ENCODE assay signal across 8 cellular contexts in the genomic region with DNA sequence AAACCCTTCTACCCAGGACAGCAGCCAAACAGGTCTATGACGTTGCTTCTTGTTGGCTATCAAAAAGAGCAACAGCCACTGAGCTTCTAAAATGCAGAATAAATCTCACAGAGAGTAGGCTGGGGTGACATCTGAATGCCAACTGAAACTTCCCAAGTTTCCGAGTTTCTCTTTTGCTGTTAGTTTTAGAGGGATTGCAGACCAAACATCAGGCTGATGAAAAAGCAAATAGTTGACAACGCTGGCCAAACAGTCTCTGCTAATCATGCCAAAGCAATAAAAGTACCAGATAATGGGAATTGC. TPM values are rescaled to one million over a fixed set of nuclear protein-coding genes. Genes with fewer than 3 reads are reported as not detected.
DNase-seq lines count a peak whose midpoint lies in the region; ATAC-seq, FAIRE-seq and TF ChIP-seq lines count a peak whose summit lies in the region.

No MANE protein-coding gene starts in this region.

- peak overlapping the region; percentile 96 for H3K4me3 Mint-ChIP-seq in T-helper 1 cell treated with Interleukin-12 subunit alpha and Interleukin-12 subunit beta and Interleukin-4 antibody, amounts not matched to agents 30 μg/mL and 1 μg/mL, for 36 hours
- H3K4me3 Mint-ChIP-seq in activated naive CD8-positive, alpha-beta T cell treated with anti-CD3 and anti-CD28 coated beads, Interleukin-2, amount 10 ng/mL, durations not matched to agents 7 days and 5 days, result peak overlapping the region; percentile 93

- H3K27ac ChIP-seq in kidney (ENCODE audit: low read depth in 2 of 2, low read length in 2 of 2), result peak overlapping the region; percentile 79 to 92
- peak overlapping the region; percentile 96 for H3K27ac ChIP-seq in suprapubic skin

- TF ChIP-seq CTCF in kidney (IDR thresholded peaks at IDR 0.05; ENCODE audit: borderline replicate concordance, extremely low read depth, insufficient read depth) (no peak), suprapubic skin (IDR thresholded peaks at IDR 0.05) (no peak)

- no peaks in the 10 kb centered on the region for H3K27me3 Mint-ChIP-seq in T-helper 1 cell treated with Interleukin-12 subunit alpha and Interleukin-12 subunit beta and Interleukin-4 antibody, amounts not matched to agents 30 μg/mL and 1 μg/mL, for 36 hours (ENCODE audit: low read depth)
- no peaks in the 10 kb centered on the region for H3K27me3 Mint-ChIP-seq in activated naive CD8-positive, alpha-beta T cell treated with anti-CD3 and anti-CD28 coated beads, Interleukin-2, amount 10 ng/mL, durations not matched to agents 7 days and 5 days

- H3K4me1 ChIP-seq in kidney (ENCODE audit: control insufficient read depth in 1 of 2, insufficient read depth in 1 of 2, low read depth in 1 of 2, low read length in 2 of 2) (peaks cover 0 to 7% of the 10 kb centered on the region in 2 donors), suprapubic skin (peaks cover 28% of the 10 kb centered on the region)

- H3K4me3 ChIP-seq in kidney (ENCODE audit: low read length in 2 of 2), result peak overlapping the region; percentile 80 to 86
- peak overlapping the region; percentile 72 for H3K4me3 ChIP-seq in suprapubic skin

- FAIRE-seq in kidney (lab: Jason Lieb, UNC), result no peak

- H3K9me3 ChIP-seq in kidney (ENCODE audit: control insufficient read depth in 1 of 2, low read length in 2 of 2), result no peaks in the 10 kb centered on the region
- no peaks in the 10 kb centered on the region for H3K9me3 ChIP-seq in suprapubic skin

- no peak for ATAC-seq in activated naive CD8-positive, alpha-beta T cell treated with anti-CD3 and anti-CD28 coated beads, Interleukin-2, amount 10 ng/mL, durations not matched to agents 7 days and 5 days (ENCODE audit: low read depth)
- ATAC-seq in GM18858 (IDR thresholded peaks at IDR 0.05; ENCODE audit: unreplicated experiment), result no peak

- peaks cover 30% of the 10 kb centered on the region for H3K36me3 Mint-ChIP-seq in T-helper 1 cell treated with Interleukin-12 subunit alpha and Interleukin-12 subunit beta and Interleukin-4 antibody, amounts not matched to agents 30 μg/mL and 1 μg/mL, for 36 hours (ENCODE audit: low read depth)
- peaks cover 26% of the 10 kb centered on the region for H3K36me3 Mint-ChIP-seq in activated naive CD8-positive, alpha-beta T cell treated with anti-CD3 and anti-CD28 coated beads, Interleukin-2, amount 10 ng/mL, durations not matched to agents 7 days and 5 days

- no peaks in the 10 kb centered on the region for H3K9me3 Mint-ChIP-seq in T-helper 1 cell treated with Interleukin-12 subunit alpha and Interleukin-12 subunit beta and Interleukin-4 antibody, amounts not matched to agents 30 μg/mL and 1 μg/mL, for 36 hours
- H3K9me3 Mint-ChIP-seq in activated naive CD8-positive, alpha-beta T cell treated with anti-CD3 and anti-CD28 coated beads, Interleukin-2, amount 10 ng/mL, durations not matched to agents 7 days and 5 days, result no peaks in the 10 kb centered on the region

- H3K36me3 ChIP-seq in kidney (ENCODE audit: control insufficient read depth in 1 of 2, insufficient read depth in 2 of 2, low read length in 2 of 2), result no peaks in the 10 kb centered on the region
- H3K36me3 ChIP-seq in suprapubic skin, result no peaks in the 10 kb centered on the region

- H3K9ac ChIP-seq in kidney (ENCODE audit: low read length in 2 of 2), result peak overlapping the region; percentile 28 to 62

- POLR2A ChIA-PET in activated naive CD8-positive, alpha-beta T cell treated with anti-CD3 and anti-CD28 coated beads, Interleukin-2, amount 10 ng/mL, durations not matched to agents 7 days and 5 days (lab: Charles Lee), result interaction anchor here (0.7 to 3.9 kb wide), 14 partner anchors 9 to 336 kb away, joined by 3 to 19 read pairs (median 5); no protein-coding TSS in a partner anchor

- peak in 1 of 2 donors; percentile 6 for TF ChIP-seq POLR2A in suprapubic skin (IDR thresholded peaks at IDR 0.05)

- H3K27me3 ChIP-seq in suprapubic skin, result no peaks in the 10 kb centered on the region

- peaks cover 31% of the 10 kb centered on the region for H3K4me1 Mint-ChIP-seq in T-helper 1 cell treated with Interleukin-12 subunit alpha and Interleukin-12 subunit beta and Interleukin-4 antibody, amounts not matched to agents 30 μg/mL and 1 μg/mL, for 36 hours (ENCODE audit: low read depth)
- H3K4me1 Mint-ChIP-seq in activated naive CD8-positive, alpha-beta T cell treated with anti-CD3 and anti-CD28 coated beads, Interleukin-2, amount 10 ng/mL, durations not matched to agents 7 days and 5 days, result peaks cover 24% of the 10 kb centered on the region

- peak overlapping the region; percentile 99 for H3K27ac Mint-ChIP-seq in T-helper 1 cell treated with Interleukin-12 subunit alpha and Interleukin-12 subunit beta and Interleukin-4 antibody, amounts not matched to agents 30 μg/mL and 1 μg/mL, for 36 hours
- peak overlapping the region; percentile 98 for H3K27ac Mint-ChIP-seq in activated naive CD8-positive, alpha-beta T cell treated with anti-CD3 and anti-CD28 coated beads, Interleukin-2, amount 10 ng/mL, durations not matched to agents 7 days and 5 days

- TF ChIP-seq EP300 in suprapubic skin (IDR thresholded peaks at IDR 0.05), result no peak

- WGBS in suprapubic skin, result 0% methylated on average over 3 of the region's 3 CpGs

- DNase-seq in T-helper 1 cell (no peak), kidney (no peak), suprapubic skin (ENCODE audit: low spot score in 2 of 2) (no peak), NCI-H510A (lab: John Stamatoyannopoulos, UW) (no peak), DMS 273 (lab: John Stamatoyannopoulos, UW; ENCODE audit: unreplicated experiment) (no peak)
- no peak for DNase-seq in activated naive CD8-positive, alpha-beta T cell treated with anti-CD3 and anti-CD28 coated beads, Interleukin-2, amount 10 ng/mL, durations not matched to agents 7 days and 5 days

- intact Hi-C loops in kidney (cut with DNase I), result no loop called here

RNA-seq across cellular contexts. Expression of a gene that starts 0.7 kb away (rescaled TPM):
- total RNA-seq in activated naive CD8-positive, alpha-beta T cell treated with anti-CD3 and anti-CD28 coated beads, Interleukin-2, amount 10 ng/mL, durations not matched to agents 7 days and 5 days, result 100 to 1,000 TPM; 146 to 157 TPM
- 48.4 TPM for total RNA-seq in kidney
- polyA plus RNA-seq in kidney (ENCODE audit: insufficient read depth, low read depth, low replicate concordance), result 7.7 TPM
- 10 to 100 TPM; 16.8 to 43.8 (median 25.2) TPM for total RNA-seq in suprapubic skin
